Comparison of ENCODE assay signal across 1 cellular context in genomic region chr19:3112375-3113099, GRCh38.
TF ChIP-seq lines count a peak whose summit lies in the region.

No MANE protein-coding gene starts in this region.

TF ChIP-seq in K562, 482 proteins besides CTCF, POLR2A, EP300 and RAD21:
- TF ChIP-seq PHTF2 (CRISPR knock-in tag; IDR thresholded peaks at IDR 0.05) (no peak), TGIF2 (CRISPR knock-in tag; IDR thresholded peaks at IDR 0.05) (no peak), OTX1 (CRISPR knock-in tag; IDR thresholded peaks at IDR 0.05) (no peak), TRIM24 (IDR thresholded peaks at IDR 0.05) (no peak), MGA (IDR thresholded peaks at IDR 0.05) (0 out of 2 replicates have a peak, but pooled peaks have one; percentile 10)
